ENCODE assay signal across 18 cellular contexts in the genomic region with DNA sequence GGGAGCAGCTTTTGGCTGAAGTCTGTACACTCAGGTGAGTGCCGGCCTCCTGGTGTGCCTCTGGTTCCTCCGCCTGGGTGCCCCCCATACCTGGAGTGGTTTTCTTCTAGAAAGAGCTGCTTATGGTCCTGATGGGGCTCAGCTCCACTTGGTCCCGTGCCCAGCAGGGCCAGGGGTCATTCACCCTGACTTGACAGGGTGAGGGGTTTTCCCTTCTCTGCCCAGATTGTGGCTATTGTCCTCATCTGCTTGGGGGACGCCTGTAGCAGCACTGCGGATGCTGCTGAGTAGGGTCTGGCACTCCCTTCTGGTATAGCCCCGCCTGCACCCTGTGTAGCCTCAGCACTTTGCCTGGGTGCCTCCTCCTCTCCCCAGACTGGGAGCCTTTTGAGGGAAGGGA. TPM values are rescaled to one million over a fixed set of nuclear protein-coding genes. Genes with fewer than 3 reads are reported as not detected.
DNase-seq lines count a peak whose midpoint lies in the region; ATAC-seq, FAIRE-seq and TF ChIP-seq lines count a peak whose summit lies in the region.
"Had no signal": no experiment of that assay in that cellular context is flagged by ENCODE, and none has a peak within 500 bp of the region (broad histone marks: within the 10 kb centered on the region; RNA-seq: fewer than 3 reads in every experiment).

No MANE protein-coding gene starts in this region.

- no peak overlapping the region for H3K4me3 Mint-ChIP-seq in activated CD8-positive, alpha-beta T cell treated with anti-CD3 and anti-CD28 coated beads, Interleukin-2, amount 10 ng/mL, durations not matched to agents 7 days and 5 days
- H3K4me3 Mint-ChIP-seq: CD4-positive, alpha-beta T cell; H9 had no signal

- H3K9ac ChIP-seq in mucosa of rectum (ENCODE audit: low read depth in 1 of 2, low read length in 2 of 2) (peak overlapping the region in 1 of 2 donors; percentile 23), kidney (ENCODE audit: low read length in 2 of 2) (no peak overlapping the region)

- no peaks in the 10 kb centered on the region for H3K27me3 ChIP-seq in ACC112 (ENCODE audit: insufficient read depth, low read length)
- H3K27me3 ChIP-seq in mucosa of rectum (ENCODE audit: control insufficient read depth in 2 of 2, insufficient read depth in 2 of 2, low read length in 2 of 2) = no peaks in the 10 kb centered on the region

- FAIRE-seq in HTR-8/SVneo (lab: Jason Lieb, UNC) = peak; percentile 48
- no peak for FAIRE-seq in kidney (lab: Jason Lieb, UNC)
- FAIRE-seq: GM12892 had no signal

- POLR2A ChIA-PET in activated CD8-positive, alpha-beta T cell treated with anti-CD3 and anti-CD28 coated beads, Interleukin-2, amount 10 ng/mL, durations not matched to agents 7 days and 5 days (lab: Charles Lee) = no interaction called here

- no peaks in the 10 kb centered on the region for H3K36me3 Mint-ChIP-seq in activated CD8-positive, alpha-beta T cell treated with anti-CD3 and anti-CD28 coated beads, Interleukin-2, amount 10 ng/mL, durations not matched to agents 7 days and 5 days (ENCODE audit: low read depth)

- H3K9me3 ChIP-seq in mucosa of rectum (ENCODE audit: control insufficient read depth in 2 of 2, low read length in 2 of 2) (no peaks in the 10 kb centered on the region), kidney (ENCODE audit: control insufficient read depth in 1 of 2, low read length in 2 of 2) (no peaks in the 10 kb centered on the region)

- no peaks in the 10 kb centered on the region for H3K27me3 Mint-ChIP-seq in activated CD8-positive, alpha-beta T cell treated with anti-CD3 and anti-CD28 coated beads, Interleukin-2, amount 10 ng/mL, durations not matched to agents 7 days and 5 days (ENCODE audit: low read depth)
- H3K27me3 Mint-ChIP-seq: CD4-positive, alpha-beta T cell had no signal

- H2AFZ ChIP-seq in ACC112 (ENCODE audit: low read length, unreplicated experiment) = no peak overlapping the region

- H3K4me1 ChIP-seq in ACC112 (ENCODE audit: control insufficient read depth, insufficient read depth, low read length, unreplicated experiment) = peaks cover 65% of the 10 kb centered on the region
- H3K4me1 ChIP-seq in mucosa of rectum (ENCODE audit: control insufficient read depth in 2 of 2, insufficient read depth in 2 of 2, low read length in 2 of 2) = peaks cover 25 to 61% of the 10 kb centered on the region in 2 donors
- H3K4me1 ChIP-seq in kidney (ENCODE audit: control insufficient read depth in 1 of 2, insufficient read depth in 1 of 2, low read depth in 1 of 2, low read length in 2 of 2) = peaks cover 0 to 6% of the 10 kb centered on the region in 2 donors

- ATAC-seq in activated CD8-positive, alpha-beta T cell treated with anti-CD3 and anti-CD28 coated beads, Interleukin-2, amount 10 ng/mL, durations not matched to agents 7 days and 5 days = no peak

- peak; percentile 69 for DNase-seq in DMS79 (lab: John Stamatoyannopoulos, UW)
- DNase-seq in DMS79 treated with DMSO at 0.1 percent for 48 hours (lab: John Stamatoyannopoulos, UW) = no peak
- DNase-seq in HTR-8/SVneo (ENCODE audit: insufficient read length, low spot score) = no peak
- no peak for DNase-seq in iPS-NIHi7 (ENCODE audit: extremely low spot score)
- no peak for DNase-seq in activated CD8-positive, alpha-beta T cell treated with anti-CD3 and anti-CD28 coated beads, Interleukin-2, amount 10 ng/mL, durations not matched to agents 7 days and 5 days
- no peak for DNase-seq in kidney
- DNase-seq: AML-193; C1 segment of cervical spinal cord; CD4-positive, alpha-beta T cell; DND-41; GDM1; GOT3; H9 had no signal

- H3K36me3 ChIP-seq in ACC112 (ENCODE audit: insufficient read depth, low read length) (no peaks in the 10 kb centered on the region), mucosa of rectum (ENCODE audit: control insufficient read depth in 2 of 2, insufficient read depth in 2 of 2, low read length in 2 of 2) (peaks cover 26 to 27% of the 10 kb centered on the region in 2 donors), kidney (ENCODE audit: control insufficient read depth in 1 of 2, insufficient read depth in 2 of 2, low read length in 2 of 2) (no peaks in the 10 kb centered on the region)

- no peaks in the 10 kb centered on the region for H3K9me3 Mint-ChIP-seq in activated CD8-positive, alpha-beta T cell treated with anti-CD3 and anti-CD28 coated beads, Interleukin-2, amount 10 ng/mL, durations not matched to agents 7 days and 5 days (ENCODE audit: insufficient read depth)
- H3K9me3 Mint-ChIP-seq: CD4-positive, alpha-beta T cell; H9 had no signal

- TF ChIP-seq CTCF in kidney (IDR thresholded peaks at IDR 0.05; ENCODE audit: borderline replicate concordance, extremely low read depth, insufficient read depth) = no peak

- H3K79me2 ChIP-seq in ACC112 (ENCODE audit: control insufficient read depth, insufficient read depth, low read length, unreplicated experiment) = no peaks in the 10 kb centered on the region

- H3K4me3 ChIP-seq in ACC112 (ENCODE audit: low read depth, low read length) (no peak overlapping the region), mucosa of rectum (ENCODE audit: low read length in 2 of 2) (no peak overlapping the region), kidney (ENCODE audit: low read length in 2 of 2) (no peak overlapping the region)

- H3K27ac ChIP-seq in ACC112 (ENCODE audit: low read depth, low read length) (peak overlapping the region; percentile 83), mucosa of rectum (ENCODE audit: low read depth in 2 of 2, low read length in 2 of 2) (peak overlapping the region; percentile 35 to 72), kidney (ENCODE audit: low read depth in 2 of 2, low read length in 2 of 2) (no peak overlapping the region)
- H3K27ac ChIP-seq: 22Rv1 had no signal

- intact Hi-C loops in kidney (cut with DNase I) = no loop called here

- no peak overlapping the region for H3K27ac Mint-ChIP-seq in activated CD8-positive, alpha-beta T cell treated with anti-CD3 and anti-CD28 coated beads, Interleukin-2, amount 10 ng/mL, durations not matched to agents 7 days and 5 days
- H3K27ac Mint-ChIP-seq: CD4-positive, alpha-beta T cell; H9 had no signal

- CTCF ChIA-PET in activated CD8-positive, alpha-beta T cell treated with anti-CD3 and anti-CD28 coated beads, Interleukin-2, amount 10 ng/mL, durations not matched to agents 7 days and 5 days (lab: Charles Lee) = interaction anchor here (1.0 to 6.9 kb wide), 3 partner anchors 11 to 19 kb away, joined by 3 to 29 read pairs (median 11); a partner anchor contains a TSS

- H3K4me1 Mint-ChIP-seq in activated CD8-positive, alpha-beta T cell treated with anti-CD3 and anti-CD28 coated beads, Interleukin-2, amount 10 ng/mL, durations not matched to agents 7 days and 5 days (ENCODE audit: low read depth) = no peaks in the 10 kb centered on the region

RNA-seq across cellular contexts. Expression of a gene that starts 8.2 kb away (rescaled TPM):
- not detected for total RNA-seq in activated CD8-positive, alpha-beta T cell treated with anti-CD3 and anti-CD28 coated beads, Interleukin-2, amount 10 ng/mL, durations not matched to agents 7 days and 5 days
- 1.8 TPM for total RNA-seq in kidney
- polyA plus RNA-seq in kidney (ENCODE audit: insufficient read depth, low read depth, low replicate concordance) = not detected
- total RNA-seq: A673; CD4-positive, alpha-beta T cell; H9 had no signal

RNA-seq across cellular contexts. Expression of a gene that starts 17.2 kb away (rescaled TPM):
- total RNA-seq in activated CD8-positive, alpha-beta T cell treated with anti-CD3 and anti-CD28 coated beads, Interleukin-2, amount 10 ng/mL, durations not matched to agents 7 days and 5 days = not detected
- total RNA-seq in kidney = 10.7 TPM
- 6.1 TPM for polyA plus RNA-seq in kidney (ENCODE audit: insufficient read depth, low read depth, low replicate concordance)
- total RNA-seq: A673 had no signal

RNA-seq across cellular contexts. Expression of a gene that starts 44.1 kb away (rescaled TPM):
- total RNA-seq in activated CD8-positive, alpha-beta T cell treated with anti-CD3 and anti-CD28 coated beads, Interleukin-2, amount 10 ng/mL, durations not matched to agents 7 days and 5 days = 1 to 10 TPM; 1.0 to 1.4 TPM
- total RNA-seq in kidney = 36.0 TPM
- polyA plus RNA-seq in kidney (ENCODE audit: insufficient read depth, low read depth, low replicate concordance) = 20.0 TPM

Comparison
In these comparisons a context has a peak if more than half of its experiments do, and no peak if none do; other contexts are left out.
1. H3K27ac ChIP-seq: peak in ACC112 (single experiment) and mucosa of rectum (2 of 2); none in kidney (0 of 2).
2. RNA of a gene that starts 17.2 kb away (total RNA-seq): 10.7 TPM in kidney (single experiment); not detected in activated CD8-positive, alpha-beta T cell treated with anti-CD3 and anti-CD28 coated beads, Interleukin-2, amount 10 ng/mL, durations not matched to agents 7 days and 5 days; every median in the first group is over 10 times any median in the second.
3. RNA of a gene that starts 44.1 kb away (total RNA-seq): 36.0 TPM in kidney (single experiment); 1.0 to 1.4 TPM in activated CD8-positive, alpha-beta T cell treated with anti-CD3 and anti-CD28 coated beads, Interleukin-2, amount 10 ng/mL, durations not matched to agents 7 days and 5 days; every median in the first group is over 10 times any median in the second.